Comparison of ENCODE assay signal across 2 cellular contexts in the genomic region with DNA sequence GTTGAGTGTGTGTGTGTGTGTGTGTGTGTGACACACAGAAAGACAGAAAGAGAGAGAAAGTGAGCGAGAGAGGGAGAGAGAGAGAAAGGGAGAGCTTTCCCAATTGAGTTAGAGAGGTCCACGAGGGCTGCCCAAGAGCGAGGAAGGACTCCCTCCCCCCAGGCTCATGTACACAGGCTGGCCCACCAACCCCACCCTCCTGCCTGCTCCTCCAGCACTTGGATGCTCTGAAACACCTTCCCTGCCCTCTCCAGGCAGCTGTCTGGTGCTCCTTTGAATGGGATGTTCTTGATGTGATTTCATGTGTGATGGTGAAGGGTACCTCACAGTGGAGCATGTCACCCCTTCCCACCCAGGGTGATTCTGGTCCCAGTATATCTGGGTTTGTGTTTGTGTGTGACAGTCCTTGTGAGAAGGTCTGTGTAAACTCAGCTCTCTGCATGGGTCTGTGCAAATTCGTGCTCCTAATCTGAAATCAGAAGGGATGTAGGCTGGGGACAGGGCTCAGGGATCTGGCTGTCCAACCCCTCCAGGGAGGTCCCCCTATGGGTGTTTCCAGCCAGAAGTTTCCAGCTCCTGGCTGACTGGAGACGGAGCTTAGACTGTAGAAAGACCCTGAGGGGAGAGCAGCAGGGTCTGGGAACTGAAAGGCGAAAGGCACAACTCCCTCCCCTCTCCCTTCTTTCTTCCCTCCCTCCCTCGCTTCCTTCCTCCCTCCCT.
A peak's percentile ranks its signal among the peaks of the same experiment; 100 is the strongest.
TF ChIP-seq lines count a peak whose summit lies in the region.

No MANE protein-coding gene starts in this region.

TF ChIP-seq in SK-N-SH, 30 proteins besides CTCF, POLR2A, EP300 and RAD21:
- TF ChIP-seq GATA2 (CRISPR knock-in tag; IDR thresholded peaks at IDR 0.05) (peak; percentile 53), YY1 (IDR thresholded peaks at IDR 0.05; ENCODE audit: low read depth) (no peak)

TF ChIP-seq in SK-N-SH treated with all-trans-retinoic acid at 6 μM for 48 hours, 23 proteins besides CTCF, POLR2A, EP300 and RAD21:
- TF ChIP-seq ARNTL (CRISPR knock-in tag; IDR thresholded peaks at IDR 0.05; ENCODE audit: borderline replicate concordance, low read depth) (no peak), ZFP30 (CRISPR knock-in tag; IDR thresholded peaks at IDR 0.05) (no peak), PPARA (CRISPR knock-in tag; IDR thresholded peaks at IDR 0.05; ENCODE audit: borderline replicate concordance) (no peak), ZC3H10 (CRISPR knock-in tag; IDR thresholded peaks at IDR 0.05) (no peak), TCF4 (CRISPR knock-in tag; IDR thresholded peaks at IDR 0.05; ENCODE audit: borderline replicate concordance) (no peak), CSDC2 (CRISPR knock-in tag; IDR thresholded peaks at IDR 0.05) (no peak), SNAI2 (CRISPR knock-in tag; IDR thresholded peaks at IDR 0.05) (no peak), RARB (CRISPR knock-in tag; IDR thresholded peaks at IDR 0.05) (no peak), TOX (CRISPR knock-in tag; IDR thresholded peaks at IDR 0.05; ENCODE audit: borderline replicate concordance) (no peak), ZNF8 (CRISPR knock-in tag; IDR thresholded peaks at IDR 0.05) (no peak)
- TF ChIP-seq, protein P1, sequence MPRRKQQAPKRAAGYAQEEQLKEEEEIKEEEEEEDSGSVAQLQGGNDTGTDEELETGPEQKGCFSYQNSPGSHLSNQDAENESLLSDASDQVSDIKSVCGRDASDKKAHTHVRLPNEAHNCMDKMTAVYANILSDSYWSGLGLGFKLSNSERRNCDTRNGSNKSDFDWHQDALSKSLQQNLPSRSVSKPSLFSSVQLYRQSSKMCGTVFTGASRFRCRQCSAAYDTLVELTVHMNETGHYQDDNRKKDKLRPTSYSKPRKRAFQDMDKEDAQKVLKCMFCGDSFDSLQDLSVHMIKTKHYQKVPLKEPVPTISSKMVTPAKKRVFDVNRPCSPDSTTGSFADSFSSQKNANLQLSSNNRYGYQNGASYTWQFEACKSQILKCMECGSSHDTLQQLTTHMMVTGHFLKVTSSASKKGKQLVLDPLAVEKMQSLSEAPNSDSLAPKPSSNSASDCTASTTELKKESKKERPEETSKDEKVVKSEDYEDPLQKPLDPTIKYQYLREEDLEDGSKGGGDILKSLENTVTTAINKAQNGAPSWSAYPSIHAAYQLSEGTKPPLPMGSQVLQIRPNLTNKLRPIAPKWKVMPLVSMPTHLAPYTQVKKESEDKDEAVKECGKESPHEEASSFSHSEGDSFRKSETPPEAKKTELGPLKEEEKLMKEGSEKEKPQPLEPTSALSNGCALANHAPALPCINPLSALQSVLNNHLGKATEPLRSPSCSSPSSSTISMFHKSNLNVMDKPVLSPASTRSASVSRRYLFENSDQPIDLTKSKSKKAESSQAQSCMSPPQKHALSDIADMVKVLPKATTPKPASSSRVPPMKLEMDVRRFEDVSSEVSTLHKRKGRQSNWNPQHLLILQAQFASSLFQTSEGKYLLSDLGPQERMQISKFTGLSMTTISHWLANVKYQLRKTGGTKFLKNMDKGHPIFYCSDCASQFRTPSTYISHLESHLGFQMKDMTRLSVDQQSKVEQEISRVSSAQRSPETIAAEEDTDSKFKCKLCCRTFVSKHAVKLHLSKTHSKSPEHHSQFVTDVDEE (CRISPR knock-in tag; IDR thresholded peaks at IDR 0.05): no peak
- TF ChIP-seq, protein P2, sequence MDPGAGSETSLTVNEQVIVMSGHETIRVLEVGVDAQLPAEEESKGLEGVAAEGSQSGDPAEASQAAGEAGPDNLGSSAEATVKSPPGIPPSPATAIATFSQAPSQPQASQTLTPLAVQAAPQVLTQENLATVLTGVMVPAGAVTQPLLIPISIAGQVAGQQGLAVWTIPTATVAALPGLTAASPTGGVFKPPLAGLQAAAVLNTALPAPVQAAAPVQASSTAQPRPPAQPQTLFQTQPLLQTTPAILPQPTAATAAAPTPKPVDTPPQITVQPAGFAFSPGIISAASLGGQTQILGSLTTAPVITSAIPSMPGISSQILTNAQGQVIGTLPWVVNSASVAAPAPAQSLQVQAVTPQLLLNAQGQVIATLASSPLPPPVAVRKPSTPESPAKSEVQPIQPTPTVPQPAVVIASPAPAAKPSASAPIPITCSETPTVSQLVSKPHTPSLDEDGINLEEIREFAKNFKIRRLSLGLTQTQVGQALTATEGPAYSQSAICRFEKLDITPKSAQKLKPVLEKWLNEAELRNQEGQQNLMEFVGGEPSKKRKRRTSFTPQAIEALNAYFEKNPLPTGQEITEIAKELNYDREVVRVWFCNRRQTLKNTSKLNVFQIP (CRISPR knock-in tag; IDR thresholded peaks at IDR 0.05; ENCODE audit: borderline replicate concordance, low read depth): no peak
